Comparison of ENCODE assay signal across 35 cellular contexts in genomic region chr7:53131697-53132096, GRCh38.
"Had no signal": no experiment of that assay in that cellular context is flagged by ENCODE, and none has a peak within 500 bp of the region (broad histone marks: within the 10 kb centered on the region; RNA-seq: fewer than 3 reads in every experiment).

No MANE protein-coding gene starts in this region.

- H3K27me3 ChIP-seq: MG63 had no signal

- DNase-seq: Karpas-422, Kasumi-1, MG63, MM.1S, MV-4-11, NCI-H1048, NCI-H1092, NCI-H1092 treated with DMSO at 0.1 percent for 48 hours, NCI-H1105, NCI-H1105 treated with DMSO at 0.1 percent for 48 hours, NCI-H1417, NCI-H1417 treated with DMSO at 0.1 percent for 48 hours, NCI-H1436, NCI-H1436 treated with DMSO at 0.1 percent for 48 hours, NCI-H146, NCI-H1694, NCI-H1694 treated with DMSO at 0.1 percent for 48 hours, NCI-H187, NCI-H187 treated with DMSO at 0.1 percent for 48 hours, NCI-H1930, NCI-H2029, NCI-H2029 treated with DMSO at 0.1 percent for 48 hours, NCI-H2081, NCI-H2081 treated with DMSO at 0.1 percent for 48 hours, NCI-H2107, NCI-H2171, NCI-H2171 treated with DMSO at 0.1 percent for 48 hours, NCI-H2227 treated with DMSO at 0.1 percent for 48 hours, NCI-H226, NCI-H345, NCI-H446, NCI-H446 treated with DMSO at 0.1 percent for 48 hours, NCI-H510A, NCI-H510A treated with DMSO at 0.1 percent for 48 hours, NCI-H524 had no signal

- H3K4me3 ChIP-seq: MG63 had no signal

- H3K36me3 ChIP-seq: MG63 had no signal

- H3K9me3 ChIP-seq: MG63 had no signal
